ENCODE assay signal across 1 cellular context in the genomic region with DNA sequence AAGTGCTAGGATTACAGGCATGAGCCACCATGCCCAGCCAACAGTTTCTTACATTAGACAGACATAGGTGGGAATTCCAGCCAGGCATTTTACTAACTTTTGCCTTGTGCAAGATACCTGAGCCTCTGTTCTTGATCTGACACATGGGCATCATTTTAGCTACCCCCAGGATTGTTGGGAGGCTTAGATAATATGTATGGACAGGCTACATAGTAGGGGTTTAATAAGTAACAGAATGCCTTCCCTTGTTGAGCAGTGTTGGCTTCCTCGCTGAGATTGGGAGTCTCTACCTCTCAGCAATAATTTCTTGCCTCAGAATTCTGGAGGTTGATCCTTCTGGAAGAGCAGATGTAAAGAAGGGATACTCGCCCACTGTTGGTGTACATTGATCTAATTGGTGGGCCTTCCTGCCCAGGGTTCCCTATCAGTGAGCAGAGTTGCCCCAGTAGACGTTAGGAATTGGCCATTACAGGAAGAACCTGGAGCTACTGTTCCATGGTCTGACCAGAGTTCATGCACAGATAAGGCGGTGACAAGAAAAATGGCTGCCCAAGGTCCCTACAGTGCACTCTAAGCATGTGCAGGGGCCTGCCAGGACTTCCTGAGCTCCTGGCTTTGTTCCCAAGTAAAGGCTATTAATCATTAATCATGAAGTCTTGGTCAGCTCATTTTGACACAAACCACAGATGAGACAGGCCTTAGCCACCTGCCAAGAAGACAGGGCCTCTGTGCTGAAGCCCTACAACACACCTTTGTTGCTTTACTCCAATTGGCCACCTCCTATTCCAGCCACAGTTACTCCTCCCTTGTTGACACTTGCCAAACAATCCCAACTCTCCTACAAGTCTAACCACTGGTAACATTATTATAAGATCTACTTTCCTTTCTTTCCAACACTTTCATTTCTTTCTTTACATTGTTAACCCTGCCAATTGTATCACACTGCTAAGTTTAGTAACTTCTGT.
TF ChIP-seq lines count a peak whose summit lies in the region.

No MANE protein-coding gene starts in this region.

TF ChIP-seq in K562, 482 proteins besides CTCF, POLR2A, EP300 and RAD21 (continued from another document and continues in another):
- TF ChIP-seq ZNF584 (CRISPR knock-in tag; IDR thresholded peaks at IDR 0.05; ENCODE audit: low read depth) (0 out of 2 replicates have a peak, but pooled peaks have one; percentile 35), ZNF561 (CRISPR knock-in tag; conservative IDR thresholded peaks at IDR 0.05) (no peak), ARID1B (IDR thresholded peaks at IDR 0.05) (peak; percentile 45), NRF1 (conservative IDR thresholded peaks at IDR 0.05 in 1 of 2, IDR thresholded peaks at IDR 0.05 in 1 of 2) (peak; percentile 90 to 91), CBFA2T3 (IDR thresholded peaks at IDR 0.05) (peak; percentile 63), ESRRB (CRISPR knock-in tag; IDR thresholded peaks at IDR 0.05; ENCODE audit: borderline replicate concordance) (no peak), GABPA (tag; conservative IDR thresholded peaks at IDR 0.05; ENCODE audit: low read depth) (peak; percentile 50; the same call in 1 of the 2 replicates), MEF2A (IDR thresholded peaks at IDR 0.05; ENCODE audit: control insufficient read depth, low read depth, low read length) (no peak), TRIM24 (IDR thresholded peaks at IDR 0.05) (0 out of 4 replicates have a peak, but pooled peaks of 1 of the 2 experiments have one; percentile 10), CBFB (CRISPR knock-in tag; IDR thresholded peaks at IDR 0.05) (peak; percentile 47; the same call in 1 of the 2 replicates), ETV1 (tag; conservative IDR thresholded peaks at IDR 0.05; ENCODE audit: low read depth) (peak; percentile 84), ZNF316 (IDR thresholded peaks at IDR 0.05) (no peak), CREBBP (IDR thresholded peaks at IDR 0.05; ENCODE audit: low read depth, low read length) (no peak), ZBTB7A (IDR thresholded peaks at IDR 0.05; ENCODE audit: borderline replicate concordance, control insufficient read depth, low read depth, low read length) (no peak), NFRKB (IDR thresholded peaks at IDR 0.05; ENCODE audit: low read depth) (peak; percentile 72; the same call in 1 of the 2 replicates), TEAD2 (tag; IDR thresholded peaks at IDR 0.05) (0 out of 2 replicates have a peak, but pooled peaks have one; percentile 8), YY1 (IDR thresholded peaks at IDR 0.05; ENCODE audit: borderline replicate concordance in 1 of 3, control insufficient read depth in 1 of 3, extremely low read depth in 1 of 3, insufficient read depth in 3 of 3, insufficient read length in 1 of 3, insufficient replicate concordance in 2 of 3, low read depth in 1 of 3, low read length in 2 of 3) (peak; percentile 64 to 95 (median 87))
- TF ChIP-seq, protein P1, sequence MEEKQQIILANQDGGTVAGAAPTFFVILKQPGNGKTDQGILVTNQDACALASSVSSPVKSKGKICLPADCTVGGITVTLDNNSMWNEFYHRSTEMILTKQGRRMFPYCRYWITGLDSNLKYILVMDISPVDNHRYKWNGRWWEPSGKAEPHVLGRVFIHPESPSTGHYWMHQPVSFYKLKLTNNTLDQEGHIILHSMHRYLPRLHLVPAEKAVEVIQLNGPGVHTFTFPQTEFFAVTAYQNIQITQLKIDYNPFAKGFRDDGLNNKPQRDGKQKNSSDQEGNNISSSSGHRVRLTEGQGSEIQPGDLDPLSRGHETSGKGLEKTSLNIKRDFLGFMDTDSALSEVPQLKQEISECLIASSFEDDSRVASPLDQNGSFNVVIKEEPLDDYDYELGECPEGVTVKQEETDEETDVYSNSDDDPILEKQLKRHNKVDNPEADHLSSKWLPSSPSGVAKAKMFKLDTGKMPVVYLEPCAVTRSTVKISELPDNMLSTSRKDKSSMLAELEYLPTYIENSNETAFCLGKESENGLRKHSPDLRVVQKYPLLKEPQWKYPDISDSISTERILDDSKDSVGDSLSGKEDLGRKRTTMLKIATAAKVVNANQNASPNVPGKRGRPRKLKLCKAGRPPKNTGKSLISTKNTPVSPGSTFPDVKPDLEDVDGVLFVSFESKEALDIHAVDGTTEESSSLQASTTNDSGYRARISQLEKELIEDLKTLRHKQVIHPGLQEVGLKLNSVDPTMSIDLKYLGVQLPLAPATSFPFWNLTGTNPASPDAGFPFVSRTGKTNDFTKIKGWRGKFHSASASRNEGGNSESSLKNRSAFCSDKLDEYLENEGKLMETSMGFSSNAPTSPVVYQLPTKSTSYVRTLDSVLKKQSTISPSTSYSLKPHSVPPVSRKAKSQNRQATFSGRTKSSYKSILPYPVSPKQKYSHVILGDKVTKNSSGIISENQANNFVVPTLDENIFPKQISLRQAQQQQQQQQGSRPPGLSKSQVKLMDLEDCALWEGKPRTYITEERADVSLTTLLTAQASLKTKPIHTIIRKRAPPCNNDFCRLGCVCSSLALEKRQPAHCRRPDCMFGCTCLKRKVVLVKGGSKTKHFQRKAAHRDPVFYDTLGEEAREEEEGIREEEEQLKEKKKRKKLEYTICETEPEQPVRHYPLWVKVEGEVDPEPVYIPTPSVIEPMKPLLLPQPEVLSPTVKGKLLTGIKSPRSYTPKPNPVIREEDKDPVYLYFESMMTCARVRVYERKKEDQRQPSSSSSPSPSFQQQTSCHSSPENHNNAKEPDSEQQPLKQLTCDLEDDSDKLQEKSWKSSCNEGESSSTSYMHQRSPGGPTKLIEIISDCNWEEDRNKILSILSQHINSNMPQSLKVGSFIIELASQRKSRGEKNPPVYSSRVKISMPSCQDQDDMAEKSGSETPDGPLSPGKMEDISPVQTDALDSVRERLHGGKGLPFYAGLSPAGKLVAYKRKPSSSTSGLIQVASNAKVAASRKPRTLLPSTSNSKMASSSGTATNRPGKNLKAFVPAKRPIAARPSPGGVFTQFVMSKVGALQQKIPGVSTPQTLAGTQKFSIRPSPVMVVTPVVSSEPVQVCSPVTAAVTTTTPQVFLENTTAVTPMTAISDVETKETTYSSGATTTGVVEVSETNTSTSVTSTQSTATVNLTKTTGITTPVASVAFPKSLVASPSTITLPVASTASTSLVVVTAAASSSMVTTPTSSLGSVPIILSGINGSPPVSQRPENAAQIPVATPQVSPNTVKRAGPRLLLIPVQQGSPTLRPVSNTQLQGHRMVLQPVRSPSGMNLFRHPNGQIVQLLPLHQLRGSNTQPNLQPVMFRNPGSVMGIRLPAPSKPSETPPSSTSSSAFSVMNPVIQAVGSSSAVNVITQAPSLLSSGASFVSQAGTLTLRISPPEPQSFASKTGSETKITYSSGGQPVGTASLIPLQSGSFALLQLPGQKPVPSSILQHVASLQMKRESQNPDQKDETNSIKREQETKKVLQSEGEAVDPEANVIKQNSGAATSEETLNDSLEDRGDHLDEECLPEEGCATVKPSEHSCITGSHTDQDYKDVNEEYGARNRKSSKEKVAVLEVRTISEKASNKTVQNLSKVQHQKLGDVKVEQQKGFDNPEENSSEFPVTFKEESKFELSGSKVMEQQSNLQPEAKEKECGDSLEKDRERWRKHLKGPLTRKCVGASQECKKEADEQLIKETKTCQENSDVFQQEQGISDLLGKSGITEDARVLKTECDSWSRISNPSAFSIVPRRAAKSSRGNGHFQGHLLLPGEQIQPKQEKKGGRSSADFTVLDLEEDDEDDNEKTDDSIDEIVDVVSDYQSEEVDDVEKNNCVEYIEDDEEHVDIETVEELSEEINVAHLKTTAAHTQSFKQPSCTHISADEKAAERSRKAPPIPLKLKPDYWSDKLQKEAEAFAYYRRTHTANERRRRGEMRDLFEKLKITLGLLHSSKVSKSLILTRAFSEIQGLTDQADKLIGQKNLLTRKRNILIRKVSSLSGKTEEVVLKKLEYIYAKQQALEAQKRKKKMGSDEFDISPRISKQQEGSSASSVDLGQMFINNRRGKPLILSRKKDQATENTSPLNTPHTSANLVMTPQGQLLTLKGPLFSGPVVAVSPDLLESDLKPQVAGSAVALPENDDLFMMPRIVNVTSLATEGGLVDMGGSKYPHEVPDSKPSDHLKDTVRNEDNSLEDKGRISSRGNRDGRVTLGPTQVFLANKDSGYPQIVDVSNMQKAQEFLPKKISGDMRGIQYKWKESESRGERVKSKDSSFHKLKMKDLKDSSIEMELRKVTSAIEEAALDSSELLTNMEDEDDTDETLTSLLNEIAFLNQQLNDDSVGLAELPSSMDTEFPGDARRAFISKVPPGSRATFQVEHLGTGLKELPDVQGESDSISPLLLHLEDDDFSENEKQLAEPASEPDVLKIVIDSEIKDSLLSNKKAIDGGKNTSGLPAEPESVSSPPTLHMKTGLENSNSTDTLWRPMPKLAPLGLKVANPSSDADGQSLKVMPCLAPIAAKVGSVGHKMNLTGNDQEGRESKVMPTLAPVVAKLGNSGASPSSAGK (IDR thresholded peaks at IDR 0.05) = peak; percentile 76
- TF ChIP-seq, protein P2, sequence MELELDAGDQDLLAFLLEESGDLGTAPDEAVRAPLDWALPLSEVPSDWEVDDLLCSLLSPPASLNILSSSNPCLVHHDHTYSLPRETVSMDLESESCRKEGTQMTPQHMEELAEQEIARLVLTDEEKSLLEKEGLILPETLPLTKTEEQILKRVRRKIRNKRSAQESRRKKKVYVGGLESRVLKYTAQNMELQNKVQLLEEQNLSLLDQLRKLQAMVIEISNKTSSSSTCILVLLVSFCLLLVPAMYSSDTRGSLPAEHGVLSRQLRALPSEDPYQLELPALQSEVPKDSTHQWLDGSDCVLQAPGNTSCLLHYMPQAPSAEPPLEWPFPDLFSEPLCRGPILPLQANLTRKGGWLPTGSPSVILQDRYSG (tag; conservative IDR thresholded peaks at IDR 0.05; ENCODE audit: low read depth) = peak; percentile 86
- TF ChIP-seq, protein P3, sequence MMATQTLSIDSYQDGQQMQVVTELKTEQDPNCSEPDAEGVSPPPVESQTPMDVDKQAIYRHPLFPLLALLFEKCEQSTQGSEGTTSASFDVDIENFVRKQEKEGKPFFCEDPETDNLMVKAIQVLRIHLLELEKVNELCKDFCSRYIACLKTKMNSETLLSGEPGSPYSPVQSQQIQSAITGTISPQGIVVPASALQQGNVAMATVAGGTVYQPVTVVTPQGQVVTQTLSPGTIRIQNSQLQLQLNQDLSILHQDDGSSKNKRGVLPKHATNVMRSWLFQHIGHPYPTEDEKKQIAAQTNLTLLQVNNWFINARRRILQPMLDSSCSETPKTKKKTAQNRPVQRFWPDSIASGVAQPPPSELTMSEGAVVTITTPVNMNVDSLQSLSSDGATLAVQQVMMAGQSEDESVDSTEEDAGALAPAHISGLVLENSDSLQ (IDR thresholded peaks at IDR 0.05) = peak; percentile 94
- TF ChIP-seq, protein P4, sequence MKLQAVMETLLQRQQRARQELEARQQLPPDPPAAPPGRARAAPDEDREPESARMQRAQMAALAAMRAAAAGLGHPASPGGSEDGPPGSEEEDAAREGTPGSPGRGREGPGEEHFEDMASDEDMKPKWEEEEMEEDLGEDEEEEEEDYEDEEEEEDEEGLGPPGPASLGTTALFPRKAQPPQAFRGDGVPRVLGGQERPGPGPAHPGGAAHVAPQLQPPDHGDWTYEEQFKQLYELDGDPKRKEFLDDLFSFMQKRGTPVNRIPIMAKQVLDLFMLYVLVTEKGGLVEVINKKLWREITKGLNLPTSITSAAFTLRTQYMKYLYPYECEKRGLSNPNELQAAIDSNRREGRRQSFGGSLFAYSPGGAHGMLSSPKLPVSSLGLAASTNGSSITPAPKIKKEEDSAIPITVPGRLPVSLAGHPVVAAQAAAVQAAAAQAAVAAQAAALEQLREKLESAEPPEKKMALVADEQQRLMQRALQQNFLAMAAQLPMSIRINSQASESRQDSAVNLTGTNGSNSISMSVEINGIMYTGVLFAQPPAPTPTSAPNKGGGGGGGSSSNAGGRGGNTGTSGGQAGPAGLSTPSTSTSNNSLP (IDR thresholded peaks at IDR 0.05; ENCODE audit: borderline replicate concordance, low read depth, low read length) = no peak
- TF ChIP-seq, protein P5, sequence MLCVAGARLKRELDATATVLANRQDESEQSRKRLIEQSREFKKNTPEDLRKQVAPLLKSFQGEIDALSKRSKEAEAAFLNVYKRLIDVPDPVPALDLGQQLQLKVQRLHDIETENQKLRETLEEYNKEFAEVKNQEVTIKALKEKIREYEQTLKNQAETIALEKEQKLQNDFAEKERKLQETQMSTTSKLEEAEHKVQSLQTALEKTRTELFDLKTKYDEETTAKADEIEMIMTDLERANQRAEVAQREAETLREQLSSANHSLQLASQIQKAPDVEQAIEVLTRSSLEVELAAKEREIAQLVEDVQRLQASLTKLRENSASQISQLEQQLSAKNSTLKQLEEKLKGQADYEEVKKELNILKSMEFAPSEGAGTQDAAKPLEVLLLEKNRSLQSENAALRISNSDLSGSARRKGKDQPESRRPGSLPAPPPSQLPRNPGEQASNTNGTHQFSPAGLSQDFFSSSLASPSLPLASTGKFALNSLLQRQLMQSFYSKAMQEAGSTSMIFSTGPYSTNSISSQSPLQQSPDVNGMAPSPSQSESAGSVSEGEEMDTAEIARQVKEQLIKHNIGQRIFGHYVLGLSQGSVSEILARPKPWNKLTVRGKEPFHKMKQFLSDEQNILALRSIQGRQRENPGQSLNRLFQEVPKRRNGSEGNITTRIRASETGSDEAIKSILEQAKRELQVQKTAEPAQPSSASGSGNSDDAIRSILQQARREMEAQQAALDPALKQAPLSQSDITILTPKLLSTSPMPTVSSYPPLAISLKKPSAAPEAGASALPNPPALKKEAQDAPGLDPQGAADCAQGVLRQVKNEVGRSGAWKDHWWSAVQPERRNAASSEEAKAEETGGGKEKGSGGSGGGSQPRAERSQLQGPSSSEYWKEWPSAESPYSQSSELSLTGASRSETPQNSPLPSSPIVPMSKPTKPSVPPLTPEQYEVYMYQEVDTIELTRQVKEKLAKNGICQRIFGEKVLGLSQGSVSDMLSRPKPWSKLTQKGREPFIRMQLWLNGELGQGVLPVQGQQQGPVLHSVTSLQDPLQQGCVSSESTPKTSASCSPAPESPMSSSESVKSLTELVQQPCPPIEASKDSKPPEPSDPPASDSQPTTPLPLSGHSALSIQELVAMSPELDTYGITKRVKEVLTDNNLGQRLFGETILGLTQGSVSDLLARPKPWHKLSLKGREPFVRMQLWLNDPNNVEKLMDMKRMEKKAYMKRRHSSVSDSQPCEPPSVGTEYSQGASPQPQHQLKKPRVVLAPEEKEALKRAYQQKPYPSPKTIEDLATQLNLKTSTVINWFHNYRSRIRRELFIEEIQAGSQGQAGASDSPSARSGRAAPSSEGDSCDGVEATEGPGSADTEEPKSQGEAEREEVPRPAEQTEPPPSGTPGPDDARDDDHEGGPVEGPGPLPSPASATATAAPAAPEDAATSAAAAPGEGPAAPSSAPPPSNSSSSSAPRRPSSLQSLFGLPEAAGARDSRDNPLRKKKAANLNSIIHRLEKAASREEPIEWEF (CRISPR knock-in tag; IDR thresholded peaks at IDR 0.05) = peak; percentile 81; the same call in 1 of the 2 replicates
- TF ChIP-seq, protein P6, sequence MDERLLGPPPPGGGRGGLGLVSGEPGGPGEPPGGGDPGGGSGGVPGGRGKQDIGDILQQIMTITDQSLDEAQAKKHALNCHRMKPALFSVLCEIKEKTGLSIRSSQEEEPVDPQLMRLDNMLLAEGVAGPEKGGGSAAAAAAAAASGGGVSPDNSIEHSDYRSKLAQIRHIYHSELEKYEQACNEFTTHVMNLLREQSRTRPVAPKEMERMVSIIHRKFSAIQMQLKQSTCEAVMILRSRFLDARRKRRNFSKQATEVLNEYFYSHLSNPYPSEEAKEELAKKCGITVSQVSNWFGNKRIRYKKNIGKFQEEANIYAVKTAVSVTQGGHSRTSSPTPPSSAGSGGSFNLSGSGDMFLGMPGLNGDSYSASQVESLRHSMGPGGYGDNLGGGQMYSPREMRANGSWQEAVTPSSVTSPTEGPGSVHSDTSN (CRISPR knock-in tag; IDR thresholded peaks at IDR 0.05; ENCODE audit: low read depth) = peak; percentile 63
- TF ChIP-seq, protein P6 (tag; conservative IDR thresholded peaks at IDR 0.05; ENCODE audit: low read depth) = peak; percentile 99
